ENCODE assay signal across 18 cellular contexts in genomic region chr16:30027588-30028437, GRCh38. TPM values are rescaled to one million over a fixed set of nuclear protein-coding genes. Genes with fewer than 3 reads are reported as not detected.
DNase-seq lines count a peak whose midpoint lies in the region; ATAC-seq lines count a peak whose summit lies in the region.
"Had no signal": no experiment of that assay in that cellular context is flagged by ENCODE, and none has a peak within 500 bp of the region (broad histone marks: within the 10 kb centered on the region; RNA-seq: fewer than 3 reads in every experiment).

No MANE protein-coding gene starts in this region.

- no peak for ATAC-seq in natural killer cell treated with Interleukin-12 subunit alpha and Interleukin-12 subunit beta and Interleukin-15 and Interleukin-18, amount 100 ng/mL, for 72 hours
- ATAC-seq in HG02970 (IDR thresholded peaks at IDR 0.05; ENCODE audit: low FRiP score, unreplicated experiment), result no peak

- H3K4me3 Mint-ChIP-seq in natural killer cell treated with Interleukin-12 subunit alpha and Interleukin-12 subunit beta and Interleukin-15 and Interleukin-18, amount 100 ng/mL, for 72 hours, result no peak overlapping the region
- no peak overlapping the region for H3K4me3 Mint-ChIP-seq in activated T-helper 2 cell treated with anti-CD3 and anti-CD28 coated beads, Interferon-gamma antibody, Interleukin-2, Interleukin-4, amounts not matched to agents 10 μg/mL and 5 μg/mL and 100 μg/mL, durations not matched to agents 14 hours and 24 hours and 36 hours (ENCODE audit: low read depth)
- H3K4me3 Mint-ChIP-seq: HFFc6 had no signal

- no peaks in the 10 kb centered on the region for H3K9me3 Mint-ChIP-seq in natural killer cell treated with Interleukin-12 subunit alpha and Interleukin-12 subunit beta and Interleukin-15 and Interleukin-18, amount 100 ng/mL, for 72 hours
- no peaks in the 10 kb centered on the region for H3K9me3 Mint-ChIP-seq in activated T-helper 2 cell treated with anti-CD3 and anti-CD28 coated beads, Interferon-gamma antibody, Interleukin-2, Interleukin-4, amounts not matched to agents 10 μg/mL and 5 μg/mL and 100 μg/mL, durations not matched to agents 14 hours and 24 hours and 36 hours
- H3K9me3 Mint-ChIP-seq: HFFc6 had no signal

- intact Hi-C loops in activated T-helper 2 cell treated with anti-CD3 and anti-CD28 coated beads, Interferon-gamma antibody, Interleukin-2, Interleukin-4, amounts not matched to agents 10 μg/mL and 5 μg/mL and 100 μg/mL, durations not matched to agents 14 hours and 24 hours and 36 hours (cut with micrococcal nuclease), result loop anchor here (10.0 kb wide), 1 partner anchor 153 kb away; no protein-coding TSS in a partner anchor

- H3K27me3 Mint-ChIP-seq in natural killer cell treated with Interleukin-12 subunit alpha and Interleukin-12 subunit beta and Interleukin-15 and Interleukin-18, amount 100 ng/mL, for 72 hours, result peaks cover 37 to 39% of the 10 kb centered on the region in 2 donors
- H3K27me3 Mint-ChIP-seq in activated T-helper 2 cell treated with anti-CD3 and anti-CD28 coated beads, Interferon-gamma antibody, Interleukin-2, Interleukin-4, amounts not matched to agents 10 μg/mL and 5 μg/mL and 100 μg/mL, durations not matched to agents 14 hours and 24 hours and 36 hours (ENCODE audit: low read depth), result peaks cover 46% of the 10 kb centered on the region

- peaks cover 4 to 6% of the 10 kb centered on the region in 2 donors for H3K4me1 Mint-ChIP-seq in natural killer cell treated with Interleukin-12 subunit alpha and Interleukin-12 subunit beta and Interleukin-15 and Interleukin-18, amount 100 ng/mL, for 72 hours (ENCODE audit: low read depth in 2 of 2)
- peaks cover 4% of the 10 kb centered on the region for H3K4me1 Mint-ChIP-seq in activated T-helper 2 cell treated with anti-CD3 and anti-CD28 coated beads, Interferon-gamma antibody, Interleukin-2, Interleukin-4, amounts not matched to agents 10 μg/mL and 5 μg/mL and 100 μg/mL, durations not matched to agents 14 hours and 24 hours and 36 hours (ENCODE audit: low read depth)

- no peaks in the 10 kb centered on the region for H3K36me3 Mint-ChIP-seq in natural killer cell treated with Interleukin-12 subunit alpha and Interleukin-12 subunit beta and Interleukin-15 and Interleukin-18, amount 100 ng/mL, for 72 hours
- H3K36me3 Mint-ChIP-seq in activated T-helper 2 cell treated with anti-CD3 and anti-CD28 coated beads, Interferon-gamma antibody, Interleukin-2, Interleukin-4, amounts not matched to agents 10 μg/mL and 5 μg/mL and 100 μg/mL, durations not matched to agents 14 hours and 24 hours and 36 hours (ENCODE audit: low read depth), result no peaks in the 10 kb centered on the region

- peak; percentile 43 for DNase-seq in NCI-H2107 treated with DMSO at 0.1 percent for 48 hours (lab: John Stamatoyannopoulos, UW; ENCODE audit: unreplicated experiment)
- DNase-seq in NCI-H2107 (lab: John Stamatoyannopoulos, UW), result no peak
- DNase-seq in DMS 273 treated with DMSO at 0.1 percent for 48 hours (lab: John Stamatoyannopoulos, UW), result peak; percentile 72
- peak; percentile 98 for DNase-seq in NCI-H82 treated with DMSO at 0.1 percent for 48 hours (lab: John Stamatoyannopoulos, UW; ENCODE audit: unreplicated experiment)
- DNase-seq in natural killer cell treated with Interleukin-12 subunit alpha and Interleukin-12 subunit beta and Interleukin-15 and Interleukin-18, amount 100 ng/mL, for 72 hours (ENCODE audit: low spot score), result peak; percentile 49
- no peak for DNase-seq in activated T-helper 2 cell treated with anti-CD3 and anti-CD28 coated beads, Interferon-gamma antibody, Interleukin-2, Interleukin-4, amounts not matched to agents 10 μg/mL and 5 μg/mL and 100 μg/mL, durations not matched to agents 14 hours and 24 hours and 36 hours (ENCODE audit: low spot score)
- DNase-seq in iPS-NIHi11 (ENCODE audit: low spot score), result no peak
- DNase-seq: GF-D8, GOT3, HFFc6, MG63, NCI-H1092 treated with DMSO at 0.1 percent for 48 hours, NCI-H187, NCI-H345, Peyer's patch, SHP77 had no signal

- H3K27ac Mint-ChIP-seq in natural killer cell treated with Interleukin-12 subunit alpha and Interleukin-12 subunit beta and Interleukin-15 and Interleukin-18, amount 100 ng/mL, for 72 hours, result no peak overlapping the region
- H3K27ac Mint-ChIP-seq in activated T-helper 2 cell treated with anti-CD3 and anti-CD28 coated beads, Interferon-gamma antibody, Interleukin-2, Interleukin-4, amounts not matched to agents 10 μg/mL and 5 μg/mL and 100 μg/mL, durations not matched to agents 14 hours and 24 hours and 36 hours, result no peak overlapping the region
- H3K27ac Mint-ChIP-seq: HFFc6 had no signal

RNA-seq across cellular contexts. Expression of gene TLCD3B, which starts 3.3 kb away (rescaled TPM):
- total RNA-seq in natural killer cell treated with Interleukin-12 subunit alpha and Interleukin-12 subunit beta and Interleukin-15 and Interleukin-18, amount 100 ng/mL, for 72 hours, result 1 to 10 TPM; 1.4 to 5.3 TPM
- 2.3 and 2.6 TPM in 2 replicates for total RNA-seq in activated T-helper 2 cell treated with anti-CD3 and anti-CD28 coated beads, Interferon-gamma antibody, Interleukin-2, Interleukin-4, amounts not matched to agents 10 μg/mL and 5 μg/mL and 100 μg/mL, durations not matched to agents 14 hours and 24 hours and 36 hours
- total RNA-seq: Peyer's patch had no signal

RNA-seq across cellular contexts. Expression of gene C16orf92, which starts 4.8 kb away (rescaled TPM):
- total RNA-seq in natural killer cell treated with Interleukin-12 subunit alpha and Interleukin-12 subunit beta and Interleukin-15 and Interleukin-18, amount 100 ng/mL, for 72 hours, result not detected
- total RNA-seq in activated T-helper 2 cell treated with anti-CD3 and anti-CD28 coated beads, Interferon-gamma antibody, Interleukin-2, Interleukin-4, amounts not matched to agents 10 μg/mL and 5 μg/mL and 100 μg/mL, durations not matched to agents 14 hours and 24 hours and 36 hours, result not detected in 2 replicates
- total RNA-seq: Caco-2, HFFc6, Peyer's patch had no signal

RNA-seq across cellular contexts. Expression of gene DOC2A, which starts 17.0 kb away (rescaled TPM):
- not detected for total RNA-seq in natural killer cell treated with Interleukin-12 subunit alpha and Interleukin-12 subunit beta and Interleukin-15 and Interleukin-18, amount 100 ng/mL, for 72 hours
- total RNA-seq in activated T-helper 2 cell treated with anti-CD3 and anti-CD28 coated beads, Interferon-gamma antibody, Interleukin-2, Interleukin-4, amounts not matched to agents 10 μg/mL and 5 μg/mL and 100 μg/mL, durations not matched to agents 14 hours and 24 hours and 36 hours, result 0.87 and 1.2 TPM in 2 replicates

RNA-seq across cellular contexts. Expression of gene INO80E, which starts 31.8 kb away (rescaled TPM):
- total RNA-seq in natural killer cell treated with Interleukin-12 subunit alpha and Interleukin-12 subunit beta and Interleukin-15 and Interleukin-18, amount 100 ng/mL, for 72 hours, result 100 to 1,000 TPM; 101 to 133 TPM
- 112 and 119 TPM in 2 replicates for total RNA-seq in activated T-helper 2 cell treated with anti-CD3 and anti-CD28 coated beads, Interferon-gamma antibody, Interleukin-2, Interleukin-4, amounts not matched to agents 10 μg/mL and 5 μg/mL and 100 μg/mL, durations not matched to agents 14 hours and 24 hours and 36 hours

RNA-seq across cellular contexts. Expression of gene HIRIP3, which starts 32.4 kb away (rescaled TPM):
- total RNA-seq in natural killer cell treated with Interleukin-12 subunit alpha and Interleukin-12 subunit beta and Interleukin-15 and Interleukin-18, amount 100 ng/mL, for 72 hours, result 10 to 100 TPM; 30.0 to 40.8 TPM
- total RNA-seq in activated T-helper 2 cell treated with anti-CD3 and anti-CD28 coated beads, Interferon-gamma antibody, Interleukin-2, Interleukin-4, amounts not matched to agents 10 μg/mL and 5 μg/mL and 100 μg/mL, durations not matched to agents 14 hours and 24 hours and 36 hours, result 40.3 and 40.7 TPM in 2 replicates

Comparison
In these comparisons a context has a peak if more than half of its experiments do, and no peak if none do; other contexts are left out.
1. DNase-seq: peak in NCI-H2107 treated with DMSO at 0.1 percent for 48 hours (single experiment), DMS 273 treated with DMSO at 0.1 percent for 48 hours (single experiment), NCI-H82 treated with DMSO at 0.1 percent for 48 hours (single experiment) and natural killer cell treated with Interleukin-12 subunit alpha and Interleukin-12 subunit beta and Interleukin-15 and Interleukin-18, amount 100 ng/mL, for 72 hours (single experiment); none in NCI-H2107 (single experiment), activated T-helper 2 cell treated with anti-CD3 and anti-CD28 coated beads, Interferon-gamma antibody, Interleukin-2, Interleukin-4, amounts not matched to agents 10 μg/mL and 5 μg/mL and 100 μg/mL, durations not matched to agents 14 hours and 24 hours and 36 hours (single experiment) and iPS-NIHi11 (single experiment).